Comparison of ENCODE assay signal across 8 cellular contexts in the genomic region with DNA sequence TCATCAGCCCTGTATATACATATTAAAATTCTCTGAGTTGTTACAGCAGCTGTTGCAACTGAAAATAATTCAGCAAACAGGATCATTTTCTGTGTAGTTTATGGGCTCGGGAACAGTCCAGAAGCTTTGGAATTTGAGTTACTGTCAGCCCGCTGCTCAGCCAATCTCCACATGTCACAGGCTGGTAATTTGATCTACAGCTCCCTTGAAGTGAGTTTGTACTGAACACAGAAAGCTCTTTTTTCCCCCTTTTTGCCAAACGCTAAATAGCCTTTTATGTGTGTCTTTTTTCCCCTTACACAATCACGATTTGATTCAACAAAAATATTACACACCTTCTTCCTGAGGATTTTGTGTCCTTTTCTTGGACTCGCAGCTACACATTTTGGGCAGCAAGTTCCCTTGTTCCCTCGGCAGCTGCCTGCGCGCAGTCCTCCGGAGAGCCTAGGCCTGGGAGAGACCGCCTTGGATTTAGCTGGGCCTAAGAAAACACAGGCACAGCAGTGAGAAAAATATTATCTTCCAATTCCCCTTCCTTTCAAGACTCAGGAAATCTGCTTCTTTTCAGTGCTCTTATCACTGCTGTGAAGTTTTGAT.
DNase-seq lines count a peak whose midpoint lies in the region; ATAC-seq, FAIRE-seq and TF ChIP-seq lines count a peak whose summit lies in the region.

No MANE protein-coding gene starts in this region.

- H3K9me2 ChIP-seq in hepatocyte (replicated peaks; ENCODE audit: insufficient read depth) = no peaks in the 10 kb centered on the region

- H3K4ac ChIP-seq in IMR-90 (ENCODE audit: low read depth, low read length) = peak overlapping the region; percentile 39

- H2BK120ac ChIP-seq in IMR-90 (ENCODE audit: low read depth, low read length) = peak overlapping the region; percentile 68

- peak; percentile 90 for ATAC-seq in IMR-90 (ENCODE audit: low read depth)
- ATAC-seq in HG03135 (IDR thresholded peaks at IDR 0.05; ENCODE audit: unreplicated experiment) = no peak
- ATAC-seq in HG03378 (IDR thresholded peaks at IDR 0.05; ENCODE audit: unreplicated experiment) = no peak
- ATAC-seq in GM18861 (IDR thresholded peaks at IDR 0.05; ENCODE audit: unreplicated experiment) = no peak

- H2AFZ ChIP-seq in IMR-90 (replicated peaks; ENCODE audit: low read length, poor library complexity) = peak overlapping the region; percentile 69
- peak overlapping the region; percentile 38 for H2AFZ ChIP-seq in hepatocyte

- peak overlapping the region; percentile 82 for H3K18ac ChIP-seq in IMR-90 (ENCODE audit: low read depth, low read length)

- H3K27ac ChIP-seq in IMR-90 (ENCODE audit: insufficient read depth, low read length) (peak overlapping the region; percentile 98), hepatocyte (peak overlapping the region; percentile 87), skeletal muscle tissue (ENCODE audit: low read depth, low read length) (peak overlapping the region; percentile 96)

- peak overlapping the region; percentile 16; the same call in 1 of the 2 replicates for H2AK5ac ChIP-seq in IMR-90 (ENCODE audit: low read depth, low read length)

- H4K5ac ChIP-seq in IMR-90 (ENCODE audit: low read depth, low read length) = peak overlapping the region; percentile 83

- H3K56ac ChIP-seq in IMR-90 (ENCODE audit: extremely low read depth, insufficient read depth, low read length) = peak overlapping the region; percentile 66; the same call in 1 of the 2 replicates

- H2BK15ac ChIP-seq in IMR-90 (ENCODE audit: low read depth, low read length) = peak overlapping the region; percentile 61; the same call in 2 of the 3 replicates

- no peak for FAIRE-seq in GM12891 (lab: Jason Lieb, UNC)

- intact Hi-C loops in IMR-90 (cut with micrococcal nuclease) = loop anchor here (2.0 kb wide), 1 partner anchor 262 kb away; no protein-coding TSS in a partner anchor

- POLR2A ChIA-PET in IMR-90 (lab: Charles Lee; ENCODE audit: unreplicated experiment) = interaction anchor here (1.0 kb wide), 1 partner anchor 11 kb away, joined by 3 read pairs; no protein-coding TSS in a partner anchor

- peak overlapping the region; percentile 37 to 80; a peak in 3 of 4 replicates for H4K8ac ChIP-seq in IMR-90 (ENCODE audit: low read depth in 2 of 2, low read length in 2 of 2)

- peak overlapping the region; percentile 2 for H2AK9ac ChIP-seq in IMR-90 (replicated peaks; ENCODE audit: low read depth, low read length, poor library complexity)

- peak overlapping the region; percentile 4 for H3K23ac ChIP-seq in IMR-90 (ENCODE audit: low read depth, low read length)

- CTCF ChIA-PET in IMR-90 (lab: Yijun Ruan, JAX) = interaction anchor here (0.7 to 1.1 kb wide), 2 partner anchors 33 to 219 kb away, joined by 3 to 4 read pairs; no protein-coding TSS in a partner anchor

- DNase-seq in IMR-90 (peak; percentile 82), amniotic epithelial cell (ENCODE audit: low read depth) (peak; percentile 51), hepatocyte (ENCODE audit: low spot score) (peak; percentile 34), GM12891 (ENCODE audit: insufficient read length, low spot score) (no peak)

- H2BK20ac ChIP-seq in IMR-90 (ENCODE audit: low read depth, low read length) = peak overlapping the region; percentile 86

- no peaks in the 10 kb centered on the region for H4K20me1 ChIP-seq in IMR-90 (ENCODE audit: insufficient read depth, low read length)
- no peaks in the 10 kb centered on the region for H4K20me1 ChIP-seq in hepatocyte (ENCODE audit: insufficient read depth, poor library complexity, severe bottlenecking)

- no peaks in the 10 kb centered on the region for H3K36me3 ChIP-seq in IMR-90 (ENCODE audit: control insufficient read depth, insufficient read depth, low read length)
- H3K36me3 ChIP-seq in hepatocyte (replicated peaks; ENCODE audit: insufficient read depth, low read depth) = no peaks in the 10 kb centered on the region
- H3K36me3 ChIP-seq in skeletal muscle tissue (ENCODE audit: control insufficient read depth in 3 of 3, insufficient read depth in 3 of 3, low read length in 3 of 3) = no peaks in the 10 kb centered on the region

- H2BK5ac ChIP-seq in IMR-90 (ENCODE audit: low read depth, low read length, poor library complexity, severe bottlenecking) = peak overlapping the region; percentile 86

- no peaks in the 10 kb centered on the region for H3K79me2 ChIP-seq in hepatocyte

- dilution Hi-C loops in IMR-90 (cut with HindIII; ENCODE audit: low sequenced_read_pairs, unreplicated experiment) = no loop called here

- 80% methylated on average over 2 of the region's 10 CpGs; no CpG with 5 or more reads in 1 of the 2 experiments for WGBS in IMR-90 (ENCODE audit: extremely low coverage in 2 of 2, insufficient read length in 1 of 2), 2 experiments
- 39% methylated on average over 10 of the region's 10 CpGs for WGBS in hepatocyte (ENCODE audit: low lambda C conversion rate, missing lambda C conversion rate)

- peak overlapping the region; percentile 77 for H3K9ac ChIP-seq in IMR-90 (ENCODE audit: low read depth, low read length)
- H3K9ac ChIP-seq in skeletal muscle tissue (ENCODE audit: low read depth in 1 of 3, low read length in 3 of 3) = peak overlapping the region; percentile 84 to 93 (median 90)

- H3K4me3 ChIP-seq in IMR-90 (ENCODE audit: insufficient read depth, low read depth, low read length) (no peak overlapping the region), hepatocyte (no peak overlapping the region), skeletal muscle tissue (ENCODE audit: low read length in 3 of 3) (peak overlapping the region; percentile 77 to 81 (median 79))

- TF ChIP-seq POLR2A in IMR-90 (IDR thresholded peaks at IDR 0.05; ENCODE audit: low read depth, low read length) = no peak
- no peak for TF ChIP-seq POLR2A in GM12891 (IDR thresholded peaks at IDR 0.05; ENCODE audit: low read depth, low read length)

- H3K4me2 ChIP-seq in IMR-90 (ENCODE audit: low read depth, low read length) (peak overlapping the region; percentile 80), hepatocyte (peak overlapping the region; percentile 65)

- peaks cover 13% of the 10 kb centered on the region for H3K4me1 ChIP-seq in IMR-90 (ENCODE audit: control insufficient read depth, insufficient read depth, low read length)
- H3K4me1 ChIP-seq in hepatocyte (ENCODE audit: insufficient read depth) = peaks cover 18% of the 10 kb centered on the region
- H3K4me1 ChIP-seq in skeletal muscle tissue (ENCODE audit: control insufficient read depth in 3 of 3, insufficient read depth in 3 of 3, low read length in 3 of 3) = peaks cover 5 to 26% (median 13%) of the 10 kb centered on the region in 3 donors

- H3K27me3 ChIP-seq in IMR-90 (ENCODE audit: control insufficient read depth, insufficient read depth, low read length) (no peaks in the 10 kb centered on the region), hepatocyte (no peaks in the 10 kb centered on the region), skeletal muscle tissue (ENCODE audit: control insufficient read depth in 3 of 3, insufficient read depth in 3 of 3, low read length in 3 of 3) (no peaks in the 10 kb centered on the region)

- in situ Hi-C loops in IMR-90 (cut with MboI; ENCODE audit: low sequenced_read_pairs) = no loop called here

- no peak for TF ChIP-seq CTCF in IMR-90 (conservative IDR thresholded peaks at IDR 0.05; ENCODE audit: low read depth, low read length)
- no peak for TF ChIP-seq CTCF in hepatocyte (IDR thresholded peaks at IDR 0.05; ENCODE audit: poor library complexity)

- no peaks in the 10 kb centered on the region for H3K9me3 ChIP-seq in IMR-90 (ENCODE audit: control insufficient read depth, insufficient read depth, low read length)
- no peaks in the 10 kb centered on the region for H3K9me3 ChIP-seq in hepatocyte (ENCODE audit: low read depth)
- no peaks in the 10 kb centered on the region for H3K9me3 ChIP-seq in skeletal muscle tissue (ENCODE audit: control insufficient read depth in 3 of 3, low read length in 3 of 3)

- no TSS peak for BruUV-seq in IMR-90 (replicated peaks; lab: Mats Ljungman, UMichigan)

- peak overlapping the region; percentile 81 for H4K91ac ChIP-seq in IMR-90 (ENCODE audit: insufficient read depth, low read depth, low read length)

- H3K14ac ChIP-seq in IMR-90 (replicated peaks; ENCODE audit: low read depth, low read length) = peak overlapping the region; percentile 53; the same call in 1 of the 2 replicates

- H3K9me1 ChIP-seq in IMR-90 (ENCODE audit: insufficient read depth, low read length) = peaks cover 4% of the 10 kb centered on the region

- TF ChIP-seq RAD21 in IMR-90 (IDR thresholded peaks at IDR 0.05; ENCODE audit: low read length) = no peak

- H3K79me1 ChIP-seq in IMR-90 (ENCODE audit: low read depth in 1 of 2, low read length in 2 of 2) = no peaks in the 10 kb centered on the region

TF ChIP-seq in IMR-90, 13 proteins besides CTCF, POLR2A, EP300 and RAD21:
- no peak for TF ChIP-seq CHD1 (IDR thresholded peaks at IDR 0.05; ENCODE audit: low read depth, low read length)
- TF ChIP-seq BHLHE40 (IDR thresholded peaks at IDR 0.05; ENCODE audit: low read depth, low read length) = no peak
- no peak for TF ChIP-seq SMC3 (IDR thresholded peaks at IDR 0.05; ENCODE audit: low read depth, low read length)

TF ChIP-seq in GM12891, 5 proteins besides CTCF, POLR2A, EP300 and RAD21:
- TF ChIP-seq TAF1 (IDR thresholded peaks at IDR 0.05; ENCODE audit: low read depth, low read length) = no peak
- TF ChIP-seq POU2F2 (IDR thresholded peaks at IDR 0.05; ENCODE audit: low read depth, low read length) = no peak
- TF ChIP-seq SPI1 (IDR thresholded peaks at IDR 0.05; ENCODE audit: low read depth, low read length) = no peak
- no peak for TF ChIP-seq PAX5 (IDR thresholded peaks at IDR 0.05; ENCODE audit: insufficient read depth, low read length, severe bottlenecking)
- no peak for TF ChIP-seq POLR2AphosphoS5 (IDR thresholded peaks at IDR 0.05; ENCODE audit: low read depth, low read length)

Comparison
In these comparisons a context has a peak if more than half of its experiments do, and no peak if none do; other contexts are left out.
1. H3K4me3 ChIP-seq: peak in skeletal muscle tissue (3 of 3); none in IMR-90 (single experiment) and hepatocyte (single experiment).
2. Peak in every context shown above with its lines, with median percentiles within 50 percentile points of each other: H3K27ac ChIP-seq.